In the genomic region with DNA sequence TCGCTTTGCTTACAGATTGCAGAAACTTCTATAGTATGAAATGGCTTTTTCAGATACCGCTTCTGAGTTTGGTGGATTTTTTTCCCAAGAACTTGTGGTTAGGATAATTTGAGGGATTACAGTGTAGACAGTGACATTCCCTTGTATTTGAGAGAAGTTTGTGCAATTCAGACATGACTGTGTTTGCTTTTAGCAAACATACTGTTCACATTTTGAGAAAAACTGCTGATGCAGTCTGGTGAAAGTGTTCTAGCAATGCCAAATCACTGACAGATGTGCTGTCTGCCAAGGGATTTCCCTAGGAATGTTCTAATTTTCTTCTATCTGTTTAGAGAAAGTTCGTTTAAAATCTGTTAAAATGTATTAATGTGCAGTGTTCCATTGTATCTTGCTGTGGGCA, we compare ENCODE assay signal across 2 cellular contexts.
TF ChIP-seq lines count a peak whose summit lies in the region.

No MANE protein-coding gene starts in this region.

TF ChIP-seq in H1, 55 proteins besides CTCF, POLR2A, EP300 and RAD21 (continued from another document):
- TF ChIP-seq SIX5 (IDR thresholded peaks at IDR 0.05; ENCODE audit: low read depth, low read length) (no peak), TAF7 (optimal IDR thresholded peaks at IDR 0.05; ENCODE audit: borderline replicate concordance, low read depth, low read length) (no peak), CEBPB (IDR thresholded peaks at IDR 0.05; ENCODE audit: low read depth, low read length) (no peak), TEAD4 (IDR thresholded peaks at IDR 0.05; ENCODE audit: low read depth, low read length) (no peak)
TF ChIP-seq in H1: peak in this region for 0.

TF ChIP-seq in HepG2, 621 proteins besides CTCF, POLR2A, EP300 and RAD21 (continued from another document):
- TF ChIP-seq ZNF550 (CRISPR knock-in tag; IDR thresholded peaks at IDR 0.05; ENCODE audit: borderline replicate concordance) (no peak), CEBPB (IDR thresholded peaks at IDR 0.05; ENCODE audit: borderline replicate concordance, low read depth, low read length) (peak; percentile 69; the same call in 1 of the 2 replicates), SKI (IDR thresholded peaks at IDR 0.05; ENCODE audit: partially characterized antibody) (peak; percentile 21), ZNF17 (CRISPR knock-in tag; IDR thresholded peaks at IDR 0.05) (no peak), ZSCAN29 (CRISPR knock-in tag; conservative IDR thresholded peaks at IDR 0.05) (0 out of 2 replicates have a peak, but pooled peaks have one; percentile 44), FOXA1 (IDR thresholded peaks at IDR 0.05) (no peak), FOXA1 (CRISPR knock-in tag; IDR thresholded peaks at IDR 0.05) (peak; percentile 27; the same call in 1 of the 2 replicates), MAFK (conservative IDR thresholded peaks at IDR 0.05 in 1 of 2, IDR thresholded peaks at IDR 0.05 in 1 of 2; ENCODE audit: low read length in 2 of 2) (peak; percentile 69 to 75), MAFF (IDR thresholded peaks at IDR 0.05; ENCODE audit: low read depth, low read length) (peak; percentile 83), GATAD2A (CRISPR knock-in tag; IDR thresholded peaks at IDR 0.05) (0 out of 2 replicates have a peak, but pooled peaks have one; percentile 11), CEBPG (CRISPR knock-in tag; IDR thresholded peaks at IDR 0.05) (0 out of 2 replicates have a peak, but pooled peaks have one; percentile 18)
